In the genomic region with DNA sequence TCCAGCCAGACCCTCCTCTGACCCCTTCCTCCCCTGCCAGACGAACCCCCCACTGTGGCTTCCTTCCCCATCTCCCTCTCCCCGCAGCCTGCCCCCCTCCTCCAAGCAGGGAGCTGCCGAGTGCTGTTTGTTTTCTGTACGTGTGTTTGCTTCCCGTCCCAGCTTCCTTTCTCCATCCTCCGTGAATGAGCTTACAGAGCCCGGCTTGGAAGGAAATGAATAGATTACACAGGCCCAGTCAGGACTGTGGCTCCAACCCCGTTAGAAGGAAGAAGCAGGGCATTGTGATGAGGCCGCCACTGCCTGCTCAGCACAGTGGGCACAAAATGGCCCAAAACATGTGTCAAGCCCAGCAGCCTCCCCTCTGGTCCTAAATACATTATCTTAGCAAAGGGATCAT, we compare ENCODE assay signal across 31 cellular contexts.
DNase-seq lines count a peak whose midpoint lies in the region; ATAC-seq, FAIRE-seq and TF ChIP-seq lines count a peak whose summit lies in the region.
"Had no signal": no experiment of that assay in that cellular context is flagged by ENCODE, and none has a peak within 500 bp of the region (broad histone marks: within the 10 kb centered on the region; RNA-seq: fewer than 3 reads in every experiment).

No MANE protein-coding gene starts in this region.

- TF ChIP-seq CTCF in H1 (IDR thresholded peaks at IDR 0.05; ENCODE audit: control extremely low read depth in 1 of 3, insufficient read depth in 1 of 3, low read depth in 1 of 3, low read length in 3 of 3): no peak
- no peak for TF ChIP-seq CTCF in CD8-positive, alpha-beta T cell (IDR thresholded peaks at IDR 0.05)

- H3K36me3 Mint-ChIP-seq in CD8-positive, alpha-beta T cell: no peaks in the 10 kb centered on the region
- H3K36me3 Mint-ChIP-seq: activated naive CD4-positive, alpha-beta T cell treated with anti-CD3 and anti-CD28 coated beads, Interleukin-2, amount 10 ng/mL, durations not matched to agents 7 days and 5 days had no signal

- H3K4ac ChIP-seq in H1 (replicated peaks; ENCODE audit: insufficient read length, low read depth, low read length): no peak overlapping the region
- no peak overlapping the region for H3K4ac ChIP-seq in neuronal stem cell (ENCODE audit: low read length)

- 85% methylated on average over 7 of the region's 9 CpGs; no CpG with 5 or more reads in 1 of the 2 experiments for WGBS in H1 (ENCODE audit: extremely low coverage in 1 of 2, insufficient coverage in 1 of 2, insufficient read length in 1 of 2, insufficient replicate concordance in 2 of 2, low coverage in 1 of 2, low lambda C conversion rate in 2 of 2, missing lambda C conversion rate in 1 of 2), 2 experiments
- WGBS in neuronal stem cell (ENCODE audit: extremely low coverage in 2 of 2, insufficient read length in 2 of 2, insufficient replicate concordance in 1 of 2), 2 donors: no CpG with 5 or more reads among the region's 9 CpGs

- no peaks in the 10 kb centered on the region for H3K79me2 ChIP-seq in H1 (ENCODE audit: control insufficient read depth in 1 of 2, insufficient read depth in 2 of 2, low read length in 2 of 2)

- H3K23ac ChIP-seq in H1 (ENCODE audit: insufficient read length): no peak overlapping the region
- no peak overlapping the region for H3K23ac ChIP-seq in neuronal stem cell (ENCODE audit: low read depth, low read length, poor library complexity)

- H2BK20ac ChIP-seq in H1 (ENCODE audit: low read length): no peak overlapping the region

- no peak overlapping the region for H2BK120ac ChIP-seq in H1 (replicated peaks; ENCODE audit: low read depth, low read length)
- no peak overlapping the region for H2BK120ac ChIP-seq in neuronal stem cell (ENCODE audit: low read depth, low read length)

- peak overlapping the region; percentile 35; the same call in 1 of the 2 replicates for H2BK12ac ChIP-seq in H1 (ENCODE audit: low read depth, low read length)
- no peak overlapping the region for H2BK12ac ChIP-seq in neuronal stem cell (ENCODE audit: low read length)

- H3K79me1 ChIP-seq in H1 (ENCODE audit: low read depth, low read length) (no peaks in the 10 kb centered on the region), neuronal stem cell (ENCODE audit: low read depth, low read length) (peaks cover 1% of the 10 kb centered on the region)

- H2AFZ ChIP-seq in H1 (ENCODE audit: low read length) (no peak overlapping the region), neuronal stem cell (ENCODE audit: low read length) (no peak overlapping the region)

- H3K27me3 ChIP-seq in H1 (replicated peaks in 1 of 4; ENCODE audit: control insufficient read depth in 3 of 4, extremely low read depth in 1 of 4, insufficient read depth in 3 of 4, low read length in 3 of 4): no peaks in the 10 kb centered on the region
- no peaks in the 10 kb centered on the region for H3K27me3 ChIP-seq in neuronal stem cell (ENCODE audit: control insufficient read depth in 3 of 3, insufficient read depth in 3 of 3, low read depth in 1 of 3, low read length in 3 of 3)
- no peaks in the 10 kb centered on the region for H3K27me3 ChIP-seq in CD8-positive, alpha-beta T cell (ENCODE audit: insufficient read depth, low read length)
- H3K27me3 ChIP-seq: BE2C, MG63, tibial nerve had no signal

- H3K27ac Mint-ChIP-seq in CD8-positive, alpha-beta T cell: no peak overlapping the region
- H3K27ac Mint-ChIP-seq: activated CD4-positive, alpha-beta memory T cell treated with anti-CD3 and anti-CD28 coated beads for 36 hours; activated naive CD4-positive, alpha-beta T cell treated with anti-CD3 and anti-CD28 coated beads, Interleukin-2, amount 10 ng/mL, durations not matched to agents 7 days and 5 days; stimulated activated naive CD8-positive, alpha-beta T cell treated with anti-CD3 and anti-CD28 coated beads, Interleukin-15, Interleukin-2, amounts not matched to agents 100 ng/mL and 50 ng/mL, for 24 hours had no signal

- H2AK5ac ChIP-seq in H1 (ENCODE audit: low read depth, low read length) (no peak overlapping the region), neuronal stem cell (ENCODE audit: low read depth, low read length) (peak overlapping the region; percentile 6)

- H3K9ac ChIP-seq in H1 (replicated peaks in 1 of 4; ENCODE audit: extremely low read depth in 1 of 4, low read depth in 3 of 4, low read length in 3 of 4): no peak overlapping the region
- no peak overlapping the region for H3K9ac ChIP-seq in neuronal stem cell (ENCODE audit: low read depth, low read length, poor library complexity)

- no peaks in the 10 kb centered on the region for H3K23me2 ChIP-seq in H1 (ENCODE audit: low read depth, low read length)

- H3K27me3 Mint-ChIP-seq in CD8-positive, alpha-beta T cell (ENCODE audit: low read depth): peaks cover 29% of the 10 kb centered on the region
- H3K27me3 Mint-ChIP-seq: activated naive CD4-positive, alpha-beta T cell treated with anti-CD3 and anti-CD28 coated beads, Interleukin-2, amount 10 ng/mL, durations not matched to agents 7 days and 5 days had no signal

- peaks cover 0 to 8% (median 0%) of the 10 kb centered on the region in 4 experiments; a peak in 2 of 8 replicates for H3K36me3 ChIP-seq in H1 (ENCODE audit: control insufficient read depth in 2 of 4, insufficient read depth in 4 of 4, low read length in 3 of 4)
- H3K36me3 ChIP-seq in neuronal stem cell (replicated peaks in 1 of 2; ENCODE audit: control insufficient read depth in 2 of 2, insufficient read depth in 2 of 2, low read length in 2 of 2): no peaks in the 10 kb centered on the region
- H3K36me3 ChIP-seq in CD8-positive, alpha-beta T cell (ENCODE audit: insufficient read depth, low read length): no peaks in the 10 kb centered on the region
- H3K36me3 ChIP-seq: BE2C, heart right ventricle, MG63, SJCRH30, tibial nerve had no signal

- no peak overlapping the region for H4K8ac ChIP-seq in H1 (ENCODE audit: extremely low read depth, insufficient read depth, low read length)
- H4K8ac ChIP-seq in neuronal stem cell (ENCODE audit: low read depth, low read length): no peak overlapping the region

- H2BK15ac ChIP-seq in H1 (ENCODE audit: low read length): no peak overlapping the region
- no peak overlapping the region for H2BK15ac ChIP-seq in neuronal stem cell (ENCODE audit: low read length)

- intact Hi-C loops in CD8-positive, alpha-beta T cell (cut with DNase I, micrococcal nuclease): no loop called here

- H2BK5ac ChIP-seq in H1 (ENCODE audit: low read depth, low read length) (peak overlapping the region; percentile 15; the same call in 1 of the 2 replicates), neuronal stem cell (ENCODE audit: low read length) (no peak overlapping the region)

- H3K4me3 ChIP-seq in H1 (ENCODE audit: extremely low read depth in 1 of 4, insufficient read depth in 2 of 4, low read depth in 3 of 4, low read length in 4 of 4) (no peak overlapping the region), neuronal stem cell (ENCODE audit: low read length in 2 of 2) (no peak overlapping the region)
- H3K4me3 ChIP-seq in CD8-positive, alpha-beta T cell (ENCODE audit: low read depth, low read length): no peak overlapping the region
- H3K4me3 ChIP-seq: heart right ventricle, MG63, psoas muscle, SJCRH30, tibial nerve had no signal

- DNase-seq in C1 segment of cervical spinal cord (lab: John Stamatoyannopoulos, UW): peak in 11 of 14 donors; percentile 5 to 74 (median 41)
- DNase-seq in NCI-H526 treated with DMSO at 0.1 percent for 48 hours (lab: John Stamatoyannopoulos, UW): peak; percentile 3
- no peak for DNase-seq in H1 (ENCODE audit: low read depth in 1 of 2, low spot score in 2 of 2)
- DNase-seq in neuronal stem cell (ENCODE audit: low spot score): no peak
- DNase-seq in NCI-H1105 treated with DMSO at 0.1 percent for 48 hours (lab: John Stamatoyannopoulos, UW): no peak
- no peak for DNase-seq in CD8-positive, alpha-beta T cell
- no peak for DNase-seq in COLO668 (lab: John Stamatoyannopoulos, UW; ENCODE audit: unreplicated experiment)
- DNase-seq: activated CD4-positive, alpha-beta memory T cell treated with anti-CD3 and anti-CD28 coated beads for 36 hours; activated CD8-positive, alpha-beta memory T cell treated with anti-CD3 and anti-CD28 coated beads, Interleukin-2, amount 50 U/mL, for 4 hours; activated naive CD4-positive, alpha-beta T cell treated with anti-CD3 and anti-CD28 coated beads, Interleukin-2, amount 10 ng/mL, durations not matched to agents 7 days and 5 days; BE2C; DMS79; effector CD8-positive, alpha-beta T cell; erythroblast; GDM1; heart right ventricle; left colon; mammary epithelial cell; MG63; NCI-H2171 treated with DMSO at 0.1 percent for 48 hours; NCI-H524 treated with DMSO at 0.1 percent for 48 hours; psoas muscle; SJCRH30; T-helper 1 cell had no signal

- H3K4me2 ChIP-seq in H1 (ENCODE audit: insufficient read depth in 1 of 2, low read depth in 2 of 2, low read length in 2 of 2) (no peak overlapping the region), neuronal stem cell (ENCODE audit: insufficient read depth, low read length, poor library complexity, severe bottlenecking) (no peak overlapping the region)

- H3K4me3 Mint-ChIP-seq in CD8-positive, alpha-beta T cell: no peak overlapping the region
- H3K4me3 Mint-ChIP-seq: activated CD4-positive, alpha-beta memory T cell treated with anti-CD3 and anti-CD28 coated beads for 36 hours; activated naive CD4-positive, alpha-beta T cell treated with anti-CD3 and anti-CD28 coated beads, Interleukin-2, amount 10 ng/mL, durations not matched to agents 7 days and 5 days; stimulated activated naive CD8-positive, alpha-beta T cell treated with anti-CD3 and anti-CD28 coated beads, Interleukin-15, Interleukin-2, amounts not matched to agents 100 ng/mL and 50 ng/mL, for 24 hours had no signal

- H3K9me3 ChIP-seq in H1 (ENCODE audit: insufficient read depth in 2 of 2, low read depth in 1 of 2, low read length in 1 of 2) (peaks cover 10 to 14% of the 10 kb centered on the region in 2 experiments), neuronal stem cell (replicated peaks in 1 of 2; ENCODE audit: control insufficient read depth in 2 of 2, insufficient read depth in 1 of 2, low read depth in 1 of 2, low read length in 2 of 2) (peaks cover 3 to 5% of the 10 kb centered on the region in 2 donors)
- no peaks in the 10 kb centered on the region for H3K9me3 ChIP-seq in CD8-positive, alpha-beta T cell (ENCODE audit: low read length)
- H3K9me3 ChIP-seq: BE2C, MG63 had no signal

- H3K4me1 ChIP-seq in H1 (replicated peaks in 1 of 4; ENCODE audit: control insufficient read depth in 3 of 4, insufficient read depth in 4 of 4, low read length in 3 of 4): peaks cover 0 to 11% (median 7%) of the 10 kb centered on the region in 4 experiments; a peak in 3 of 7 replicates
- peaks cover 0 to 4% of the 10 kb centered on the region in 2 donors for H3K4me1 ChIP-seq in neuronal stem cell (ENCODE audit: control insufficient read depth in 2 of 2, insufficient read depth in 1 of 2, low read depth in 1 of 2, low read length in 2 of 2)
- no peaks in the 10 kb centered on the region for H3K4me1 ChIP-seq in CD8-positive, alpha-beta T cell (ENCODE audit: insufficient read depth, low read length)
- H3K4me1 ChIP-seq: heart right ventricle, psoas muscle, SJCRH30, tibial nerve had no signal

- TF ChIP-seq RAD21 in H1 (IDR thresholded peaks at IDR 0.05 in 1 of 2, conservative IDR thresholded peaks at IDR 0.05 in 1 of 2; ENCODE audit: low read depth in 2 of 2, low read length in 2 of 2): no peak

- no peak overlapping the region for H3K56ac ChIP-seq in H1 (replicated peaks; ENCODE audit: insufficient read length, low read depth, low read length)

- no peaks in the 10 kb centered on the region for H3K4me1 Mint-ChIP-seq in CD8-positive, alpha-beta T cell (ENCODE audit: low read depth)
- H3K4me1 Mint-ChIP-seq: activated naive CD4-positive, alpha-beta T cell treated with anti-CD3 and anti-CD28 coated beads, Interleukin-2, amount 10 ng/mL, durations not matched to agents 7 days and 5 days had no signal

- no peak for FAIRE-seq in H1 (lab: Jason Lieb, UNC)
- FAIRE-seq: bronchial epithelial cell, colon, RCC 7860 had no signal

- no peak for ATAC-seq in CD8-positive, alpha-beta T cell
- ATAC-seq: activated CD4-positive, CD25-positive, alpha-beta regulatory T cell treated with anti-CD3 and anti-CD28 coated beads, Interleukin-2, amount 50 U/mL, for 24 hours; HCT116; heart right ventricle; left colon; psoas muscle had no signal

- H4K5ac ChIP-seq in H1 (ENCODE audit: insufficient read length, low read depth, low read length): no peak overlapping the region

- CTCF ChIA-PET in H1 (lab: Charles Lee; ENCODE audit: partially characterized antibody): interaction anchor here (0.6 to 3.8 kb wide), 19 partner anchors 8 to 1168 kb away, joined by 3 to 21 read pairs (median 4); no protein-coding TSS in a partner anchor
- CTCF ChIA-PET in CD8-positive, alpha-beta T cell (lab: Charles Lee): no interaction called here

- H3K18ac ChIP-seq in H1 (ENCODE audit: extremely low read depth, low read length) (peak overlapping the region; percentile 21; the same call in 1 of the 2 replicates), neuronal stem cell (ENCODE audit: low read length) (no peak overlapping the region)

- H4K91ac ChIP-seq in H1 (replicated peaks; ENCODE audit: insufficient read length, low read length): no peak overlapping the region
- H4K91ac ChIP-seq in neuronal stem cell (ENCODE audit: low read depth, low read length, poor library complexity): peak overlapping the region; percentile 58

- H3K14ac ChIP-seq in H1 (ENCODE audit: insufficient read length): no peak overlapping the region
- H3K14ac ChIP-seq in neuronal stem cell (ENCODE audit: low read length): no peak overlapping the region

- no peak overlapping the region for H3K27ac ChIP-seq in H1 (ENCODE audit: low read depth, low read length)
- H3K27ac ChIP-seq in neuronal stem cell (replicated peaks; ENCODE audit: low read length): no peak overlapping the region
- H3K27ac ChIP-seq in CD8-positive, alpha-beta T cell (ENCODE audit: low read depth, low read length): no peak overlapping the region
- H3K27ac ChIP-seq: heart right ventricle, psoas muscle, SJCRH30, tibial nerve had no signal

- H3K9me3 Mint-ChIP-seq in CD8-positive, alpha-beta T cell: peaks cover 6% of the 10 kb centered on the region

- TF ChIP-seq POLR2A in H1 (IDR thresholded peaks at IDR 0.05; ENCODE audit: control extremely low read depth in 1 of 2, low read depth in 2 of 2, low read length in 2 of 2): no peak

- no peak for TF ChIP-seq EP300 in H1 (IDR thresholded peaks at IDR 0.05; ENCODE audit: borderline replicate concordance in 1 of 2, low read depth in 2 of 2, low read length in 2 of 2)

- H4K20me1 ChIP-seq in H1 (replicated peaks in 1 of 2; ENCODE audit: control insufficient read depth in 1 of 2, insufficient read depth in 2 of 2, low read length in 2 of 2): no peaks in the 10 kb centered on the region

- POLR2A ChIA-PET in H1 (lab: Charles Lee; ENCODE audit: partially characterized antibody): interaction anchor here (0.9 to 3.3 kb wide), 4 partner anchors 11 to 67 kb away, joined by 3 to 8 read pairs (median 4); no protein-coding TSS in a partner anchor
- POLR2A ChIA-PET in CD8-positive, alpha-beta T cell (lab: Charles Lee): no interaction called here

Comparison
In these comparisons a context has a peak if more than half of its experiments do, and no peak if none do; other contexts are left out.
1. DNase-seq: peak in C1 segment of cervical spinal cord (11 of 14) and NCI-H526 treated with DMSO at 0.1 percent for 48 hours (single experiment); none in H1 (0 of 2), neuronal stem cell (single experiment), NCI-H1105 treated with DMSO at 0.1 percent for 48 hours (single experiment), CD8-positive, alpha-beta T cell (0 of 7) and COLO668 (single experiment).